ENCODE assay signal across 25 cellular contexts in the genomic region with DNA sequence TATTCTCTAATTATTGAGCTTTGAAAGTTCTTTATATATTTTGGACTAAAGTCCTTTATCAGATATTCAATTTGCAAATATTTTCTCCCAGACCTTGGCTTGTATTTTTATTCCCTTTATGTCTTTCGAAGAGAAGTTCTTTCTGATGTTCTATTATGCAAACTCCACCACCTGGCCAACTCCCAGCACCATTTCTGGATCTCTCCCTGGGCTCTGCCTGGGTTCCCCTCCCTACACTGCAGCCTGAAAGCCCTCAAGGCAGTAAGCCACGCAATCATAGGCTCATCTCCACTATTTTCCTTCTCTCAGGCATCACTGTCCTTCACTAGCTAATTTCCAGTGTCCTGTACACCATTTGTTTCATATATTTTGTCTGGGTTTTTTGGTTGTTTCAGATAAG.
DNase-seq lines count a peak whose midpoint lies in the region; ATAC-seq, FAIRE-seq and TF ChIP-seq lines count a peak whose summit lies in the region.
"Had no signal": no experiment of that assay in that cellular context is flagged by ENCODE, and none has a peak within 500 bp of the region (broad histone marks: within the 10 kb centered on the region; RNA-seq: fewer than 3 reads in every experiment).

No MANE protein-coding gene starts in this region.

- H3K9me3 ChIP-seq in T-helper 17 cell (ENCODE audit: control insufficient read depth, low read length, poor library complexity, severe bottlenecking) (no peaks in the 10 kb centered on the region), uterus (no peaks in the 10 kb centered on the region), kidney (ENCODE audit: control insufficient read depth in 1 of 2, low read length in 2 of 2) (no peaks in the 10 kb centered on the region)
- H3K9me3 ChIP-seq in naive thymus-derived CD4-positive, alpha-beta T cell (ENCODE audit: control insufficient read depth in 2 of 3, low read length in 3 of 3): no peaks in the 10 kb centered on the region
- H3K9me3 ChIP-seq: tibial artery had no signal

- ATAC-seq in HG03460 (IDR thresholded peaks at IDR 0.05; ENCODE audit: unreplicated experiment) (peak; percentile 14), T-helper 17 cell (no peak)
- no peak for ATAC-seq in naive thymus-derived CD4-positive, alpha-beta T cell
- ATAC-seq: left cardiac atrium, right cardiac atrium had no signal

- peaks cover 0 to 25% of the 10 kb centered on the region in 2 donors for H3K4me1 ChIP-seq in naive thymus-derived CD4-positive, alpha-beta T cell (ENCODE audit: control insufficient read depth in 2 of 2, insufficient read depth in 2 of 2, low read length in 2 of 2)
- peaks cover 0 to 6% of the 10 kb centered on the region in 2 donors for H3K4me1 ChIP-seq in uterus
- H3K4me1 ChIP-seq in kidney (ENCODE audit: control insufficient read depth in 1 of 2, insufficient read depth in 1 of 2, low read depth in 1 of 2, low read length in 2 of 2): peaks cover 3 to 8% of the 10 kb centered on the region in 2 donors

- no peaks in the 10 kb centered on the region for H3K36me3 ChIP-seq in naive thymus-derived CD4-positive, alpha-beta T cell (ENCODE audit: control insufficient read depth in 2 of 3, insufficient read depth in 3 of 3, low read length in 3 of 3)
- no peaks in the 10 kb centered on the region for H3K36me3 ChIP-seq in uterus
- no peaks in the 10 kb centered on the region for H3K36me3 ChIP-seq in kidney (ENCODE audit: control insufficient read depth in 1 of 2, insufficient read depth in 2 of 2, low read length in 2 of 2)
- H3K36me3 ChIP-seq: brain microvascular endothelial cell had no signal

- POLR2A ChIA-PET in naive thymus-derived CD4-positive, alpha-beta T cell (lab: Charles Lee): interaction anchor here (0.6 to 2.0 kb wide), 8 partner anchors 12 to 504 kb away, joined by 3 to 5 read pairs (median 4); partner anchors contain the start of gene GRAMD2B

- no peaks in the 10 kb centered on the region for H3K9me3 Mint-ChIP-seq in naive thymus-derived CD4-positive, alpha-beta T cell
- H3K9me3 Mint-ChIP-seq: activated T-cell treated with anti-CD3 and anti-CD28 coated beads, Interleukin-2, amount 50 U/mL, for 72 hours; stimulated activated naive CD8-positive, alpha-beta T cell treated with anti-CD3 and anti-CD28 coated beads, Interleukin-15, Interleukin-2, amounts not matched to agents 100 ng/mL and 50 ng/mL, for 24 hours; T-helper 1 cell treated with Interleukin-12 subunit alpha and Interleukin-12 subunit beta and Interleukin-4 antibody, amounts not matched to agents 30 μg/mL and 1 μg/mL, for 36 hours had no signal

- CTCF ChIA-PET in naive thymus-derived CD4-positive, alpha-beta T cell (lab: Charles Lee): interaction anchor here (0.7 to 3.2 kb wide), 17 partner anchors 9 to 160 kb away, joined by 3 to 25 read pairs (median 6); partner anchors contain the start of gene GRAMD2B

- H3K27me3 ChIP-seq in naive thymus-derived CD4-positive, alpha-beta T cell (ENCODE audit: control insufficient read depth in 2 of 2, insufficient read depth in 2 of 2, low read length in 2 of 2): no peaks in the 10 kb centered on the region
- H3K27me3 ChIP-seq in uterus: no peaks in the 10 kb centered on the region
- H3K27me3 ChIP-seq: brain microvascular endothelial cell, tibial artery had no signal

- peak overlapping the region; percentile 34 for H3K27ac Mint-ChIP-seq in T-helper 17 cell
- peak overlapping the region in 8 of 9 donors; percentile 22 to 88 (median 76) for H3K27ac Mint-ChIP-seq in naive thymus-derived CD4-positive, alpha-beta T cell
- H3K27ac Mint-ChIP-seq: activated T-cell treated with anti-CD3 and anti-CD28 coated beads, Interleukin-2, amount 50 U/mL, for 72 hours; stimulated activated naive CD8-positive, alpha-beta T cell treated with anti-CD3 and anti-CD28 coated beads, Interleukin-15, Interleukin-2, amounts not matched to agents 100 ng/mL and 50 ng/mL, for 24 hours; T-helper 1 cell treated with Interleukin-12 subunit alpha and Interleukin-12 subunit beta and Interleukin-4 antibody, amounts not matched to agents 30 μg/mL and 1 μg/mL, for 36 hours had no signal

- no peak overlapping the region for H3K4me3 ChIP-seq in naive thymus-derived CD4-positive, alpha-beta T cell (ENCODE audit: low read length)
- H3K4me3 ChIP-seq in uterus: no peak overlapping the region
- H3K4me3 ChIP-seq in kidney (ENCODE audit: low read length in 2 of 2): no peak overlapping the region
- H3K4me3 ChIP-seq: tibial artery had no signal

- no peaks in the 10 kb centered on the region for H3K27me3 Mint-ChIP-seq in T-helper 17 cell
- H3K27me3 Mint-ChIP-seq in naive thymus-derived CD4-positive, alpha-beta T cell: no peaks in the 10 kb centered on the region
- H3K27me3 Mint-ChIP-seq: stimulated activated naive CD8-positive, alpha-beta T cell treated with anti-CD3 and anti-CD28 coated beads, Interleukin-15, Interleukin-2, amounts not matched to agents 100 ng/mL and 50 ng/mL, for 24 hours had no signal

- DNase-seq in T-helper 17 cell (no peak), uterus (peak; percentile 54 to 56), kidney (no peak), KG1 (lab: John Stamatoyannopoulos, UW) (no peak)
- no peak for DNase-seq in naive thymus-derived CD4-positive, alpha-beta T cell
- DNase-seq in activated effector memory CD4-positive, alpha-beta T cell treated with anti-CD3 and anti-CD28 coated beads, Interleukin-2, amount 50 U/mL, for 16 hours: no peak
- DNase-seq: activated CD4-positive, alpha-beta T cell treated with anti-CD3 and anti-CD28 coated beads, Interleukin-2, amount 50 U/mL, for 48 hours; activated CD4-positive, CD25-positive, alpha-beta regulatory T cell treated with anti-CD3 and anti-CD28 coated beads, Interleukin-2, amount 50 U/mL, for 72 hours; activated naive CD4-positive, alpha-beta T cell treated with Interleukin-2 at 50 U/mL for 16 hours; brain microvascular endothelial cell; DMS79; hippocampal formation; IMR-90; left cardiac atrium; NCI-H1048; NCI-H2107; NCI-H446 treated with DMSO at 0.1 percent for 48 hours; stimulated activated CD4-positive, alpha-beta T cell treated with anti-CD3 and anti-CD28 coated beads, Interleukin-2, amount 100 ng/mL, for 24 hours; tibial artery had no signal

- no peaks in the 10 kb centered on the region for H3K36me3 Mint-ChIP-seq in T-helper 17 cell (ENCODE audit: low read depth)
- peaks cover 0 to 5% (median 0%) of the 10 kb centered on the region in 5 donors for H3K36me3 Mint-ChIP-seq in naive thymus-derived CD4-positive, alpha-beta T cell

- H3K4me1 Mint-ChIP-seq in T-helper 17 cell: peaks cover 18% of the 10 kb centered on the region
- peaks cover 4 to 56% (median 41%) of the 10 kb centered on the region in 7 donors for H3K4me1 Mint-ChIP-seq in naive thymus-derived CD4-positive, alpha-beta T cell

- no peak for FAIRE-seq in kidney (lab: Jason Lieb, UNC)
- FAIRE-seq: G401.6 had no signal

- TF ChIP-seq CTCF in uterus (IDR thresholded peaks at IDR 0.05): no peak
- no peak for TF ChIP-seq CTCF in kidney (IDR thresholded peaks at IDR 0.05; ENCODE audit: borderline replicate concordance, extremely low read depth, insufficient read depth)

- TF ChIP-seq POLR2A in uterus (IDR thresholded peaks at IDR 0.05): no peak

- peak overlapping the region; percentile 7 for H3K27ac ChIP-seq in naive thymus-derived CD4-positive, alpha-beta T cell (ENCODE audit: low read depth, low read length)
- H3K27ac ChIP-seq in uterus: peak overlapping the region; percentile 33 to 39
- H3K27ac ChIP-seq in kidney (ENCODE audit: low read depth in 2 of 2, low read length in 2 of 2): no peak overlapping the region
- H3K27ac ChIP-seq: brain microvascular endothelial cell had no signal

- no peak overlapping the region for H3K4me3 Mint-ChIP-seq in T-helper 17 cell
- H3K4me3 Mint-ChIP-seq in naive thymus-derived CD4-positive, alpha-beta T cell: peak overlapping the region in 1 of 10 donors; percentile 54
- H3K4me3 Mint-ChIP-seq: activated T-cell treated with anti-CD3 and anti-CD28 coated beads, Interleukin-2, amount 50 U/mL, for 72 hours; stimulated activated naive CD8-positive, alpha-beta T cell treated with anti-CD3 and anti-CD28 coated beads, Interleukin-15, Interleukin-2, amounts not matched to agents 100 ng/mL and 50 ng/mL, for 24 hours; T-helper 1 cell treated with Interleukin-12 subunit alpha and Interleukin-12 subunit beta and Interleukin-4 antibody, amounts not matched to agents 30 μg/mL and 1 μg/mL, for 36 hours had no signal

- intact Hi-C loops in naive thymus-derived CD4-positive, alpha-beta T cell (cut with micrococcal nuclease): loop anchor here in 1 of 2 donors (2.0 kb wide), 1 partner anchor 14 kb away; no protein-coding TSS in a partner anchor
- intact Hi-C loops in uterus (cut with DNase I; ENCODE audit: low total_unique reads) (no loop called here), kidney (cut with DNase I) (no loop called here)

- no peak overlapping the region for H3K9ac ChIP-seq in kidney (ENCODE audit: low read length in 2 of 2)

Comparison
In these comparisons a context has a peak if more than half of its experiments do, and no peak if none do; other contexts are left out.
1. DNase-seq: peak in uterus (2 of 2); none in T-helper 17 cell (0 of 3), naive thymus-derived CD4-positive, alpha-beta T cell (0 of 9), kidney (single experiment), KG1 (single experiment) and activated effector memory CD4-positive, alpha-beta T cell treated with anti-CD3 and anti-CD28 coated beads, Interleukin-2, amount 50 U/mL, for 16 hours (single experiment).
2. H3K27ac ChIP-seq: peak in naive thymus-derived CD4-positive, alpha-beta T cell (single experiment) and uterus (2 of 2); none in kidney (0 of 2).